ENCODE assay signal across 8 cellular contexts in genomic region chr13:42039946-42040729, GRCh38. TPM values are rescaled to one million over a fixed set of nuclear protein-coding genes. Genes with fewer than 3 reads are reported as not detected.
DNase-seq lines count a peak whose midpoint lies in the region; ATAC-seq and TF ChIP-seq lines count a peak whose summit lies in the region.

No MANE protein-coding gene starts in this region.

- no peaks in the 10 kb centered on the region for H3K27me3 ChIP-seq in SJSA1 (replicated peaks)
- H3K27me3 ChIP-seq in osteoblast (ENCODE audit: insufficient read depth, low read length): no peaks in the 10 kb centered on the region
- H3K27me3 ChIP-seq in testis: no peaks in the 10 kb centered on the region

- intact Hi-C loops in testis (cut with DNase I; ENCODE audit: low total_unique reads): no loop called here

- H3K27ac ChIP-seq in SJSA1 (peak overlapping the region; percentile 93), osteoblast (ENCODE audit: low read depth, low read length) (peak overlapping the region; percentile 73), testis (peak overlapping the region; percentile 79 to 94)

- TF ChIP-seq CTCF in osteoblast (IDR thresholded peaks at IDR 0.05; ENCODE audit: extremely low read depth, low read depth, low read length) (no peak), testis (IDR thresholded peaks at IDR 0.05) (no peak)

- peak; percentile 60 for ATAC-seq in GM21737 (IDR thresholded peaks at IDR 0.05; ENCODE audit: unreplicated experiment)

- H4K20me1 ChIP-seq in osteoblast (ENCODE audit: insufficient read depth, low read length): peaks cover 12% of the 10 kb centered on the region

- no peak for TF ChIP-seq POLR2A in testis (IDR thresholded peaks at IDR 0.05)

- peak overlapping the region; percentile 87 for H3K4me3 ChIP-seq in SJSA1
- H3K4me3 ChIP-seq in osteoblast (ENCODE audit: insufficient read depth, low read length): peak overlapping the region; percentile 85
- peak overlapping the region; percentile 80 for H3K4me3 ChIP-seq in testis

- H3K36me3 ChIP-seq in SJSA1 (peaks cover 8% of the 10 kb centered on the region; the same call in 1 of the 2 replicates), osteoblast (ENCODE audit: insufficient read depth, low read length) (no peaks in the 10 kb centered on the region), testis (ENCODE audit: low read depth, missing control alignments) (no peaks in the 10 kb centered on the region)

- peak overlapping the region; percentile 38 for H2AFZ ChIP-seq in osteoblast (ENCODE audit: low read length)

- H3K4me1 ChIP-seq in SJSA1 (replicated peaks) (peaks cover 17% of the 10 kb centered on the region), osteoblast (ENCODE audit: insufficient read depth, low read length) (peaks cover 17% of the 10 kb centered on the region), testis (peaks cover 8% of the 10 kb centered on the region)

- H3K9me3 ChIP-seq in SJSA1 (replicated peaks) (peaks cover 3% of the 10 kb centered on the region; the same call in 1 of the 2 replicates), osteoblast (ENCODE audit: low read depth, low read length) (no peaks in the 10 kb centered on the region), testis (no peaks in the 10 kb centered on the region)

- WGBS in testis, 2 donors: 1% methylated on average over 53 to 58 of the region's 91 CpGs

- H3K79me2 ChIP-seq in osteoblast (ENCODE audit: insufficient read depth, low read length): peaks cover 37% of the 10 kb centered on the region

- DNase-seq in EL (peak; percentile 89), KG1 (lab: John Stamatoyannopoulos, UW) (peak; percentile 65), SJSA1 (ENCODE audit: low read depth in 1 of 2, low spot score in 2 of 2) (peak; percentile 91), glomerular visceral epithelial cell (ENCODE audit: extremely low spot score) (peak; percentile 96), osteoblast (ENCODE audit: insufficient read length, low spot score, missing footprints) (peak; percentile 99), testis (peak; percentile 87)
- DNase-seq in activated naive CD4-positive, alpha-beta T cell treated with anti-CD3 and anti-CD28 coated beads, Interleukin-2, amount 50 U/mL, for 16 hours: peak; percentile 85

- peak overlapping the region; percentile 88 for H3K4me2 ChIP-seq in osteoblast (ENCODE audit: insufficient read depth, low read length)

RNA-seq across cellular contexts. Expression of gene DGKH, which starts 8.3 kb away (rescaled TPM):
- total RNA-seq in SJSA1 (2014; rRNA removed; shearing (Covaris generic)): 5.6 and 11.3 TPM in 2 replicates
- total RNA-seq in osteoblast (8.7 and 11.8 TPM in 2 replicates), testis (10 to 100 TPM in 1 of 2 donors, 1 to 10 TPM in 1; 6.3 to 11.5 TPM)
- 9.8 TPM for polyA plus RNA-seq in testis (ENCODE audit: insufficient read depth, low read depth, low replicate concordance)

Comparison
In these comparisons a context has a peak if more than half of its experiments do, and no peak if none do; other contexts are left out.
1. Peak in every context shown above with its lines: DNase-seq, ATAC-seq, H3K4me3 ChIP-seq and H3K27ac ChIP-seq.